ENCODE assay signal across 8 cellular contexts in the genomic region with DNA sequence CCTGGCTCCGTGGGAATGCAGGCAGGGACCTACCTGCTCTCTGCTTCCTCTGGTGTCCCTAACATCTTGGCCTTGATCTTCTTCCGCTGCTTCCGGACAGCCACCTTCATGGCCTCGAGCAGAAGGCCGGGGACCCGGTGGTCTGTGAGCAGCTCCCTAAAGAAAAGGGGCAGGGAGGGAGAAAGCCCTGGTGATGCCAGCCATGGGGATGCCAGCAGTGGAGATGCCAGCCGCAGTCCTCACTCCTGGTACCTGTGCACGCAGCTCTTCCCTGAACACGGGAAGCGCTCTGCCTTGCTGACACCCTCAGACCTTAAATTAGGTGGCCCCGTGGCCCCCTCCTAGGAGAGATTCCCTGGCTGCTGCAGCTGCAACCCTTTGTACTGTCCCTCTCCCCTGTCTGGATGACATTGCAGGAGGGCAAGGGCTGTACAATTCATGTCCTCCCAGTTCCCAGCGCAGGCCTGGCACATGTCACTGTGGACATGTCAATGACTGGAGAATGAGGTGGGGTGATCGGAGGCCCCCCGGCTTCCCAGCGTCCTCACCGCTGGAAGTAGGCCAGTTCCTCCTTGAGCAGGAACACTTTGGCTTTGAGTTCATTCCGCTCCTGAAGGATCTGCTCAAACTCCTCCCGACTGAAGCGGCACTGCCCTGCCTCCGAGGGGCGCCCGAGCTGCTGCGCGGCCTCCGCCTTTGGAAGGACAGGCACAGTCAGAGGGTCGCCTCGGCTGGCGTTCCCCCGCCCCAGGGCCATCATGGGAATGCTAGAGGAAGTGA. TPM values are rescaled to one million over a fixed set of nuclear protein-coding genes. Genes with fewer than 3 reads are reported as not detected.
DNase-seq lines count a peak whose midpoint lies in the region; ATAC-seq and TF ChIP-seq lines count a peak whose summit lies in the region.

No MANE protein-coding gene starts in this region.

- peak; percentile 69 for DNase-seq in NCI-H82 (lab: John Stamatoyannopoulos, UW)
- DNase-seq in NCI-H82 treated with DMSO at 0.1 percent for 48 hours (lab: John Stamatoyannopoulos, UW; ENCODE audit: unreplicated experiment): no peak
- DNase-seq in Panc1 (ENCODE audit: low read depth, low spot score): no peak
- peak; percentile 29 for DNase-seq in epithelial cell of esophagus (ENCODE audit: low read depth)
- DNase-seq in natural killer cell treated with Interleukin-12 subunit alpha and Interleukin-12 subunit beta and Interleukin-15 and Interleukin-18, amount 100 ng/mL, for 72 hours (ENCODE audit: low spot score): no peak
- no peak for DNase-seq in DMS79 treated with DMSO at 0.1 percent for 48 hours (lab: John Stamatoyannopoulos, UW)
- DNase-seq in AG08395 (ENCODE audit: low spot score): no peak

- peaks cover 3% of the 10 kb centered on the region for H3K36me3 Mint-ChIP-seq in natural killer cell treated with Interleukin-12 subunit alpha and Interleukin-12 subunit beta and Interleukin-15 and Interleukin-18, amount 100 ng/mL, for 72 hours

- BruUV-seq in Panc1 (replicated peaks; lab: Mats Ljungman, UMichigan): no TSS peak

- no peaks in the 10 kb centered on the region for H3K36me3 ChIP-seq in Panc1 (ENCODE audit: control insufficient read depth, insufficient read depth, low read length)

- CTCF ChIA-PET in Panc1 (lab: Charles Lee): interaction anchor here (0.5 to 1.3 kb wide), 4 partner anchors 9 to 74 kb away, joined by 4 to 9 read pairs (median 6); no protein-coding TSS in a partner anchor

- H3K27ac ChIP-seq in Panc1 (ENCODE audit: low read length): peak overlapping the region; percentile 57

- intact Hi-C loops in Panc1 (cut with micrococcal nuclease; ENCODE audit: unreplicated experiment): no loop called here

- H3K27me3 Mint-ChIP-seq in natural killer cell treated with Interleukin-12 subunit alpha and Interleukin-12 subunit beta and Interleukin-15 and Interleukin-18, amount 100 ng/mL, for 72 hours: no peaks in the 10 kb centered on the region

- H3K9me3 ChIP-seq in Panc1 (ENCODE audit: control insufficient read depth, insufficient read depth, low read depth, low read length): no peaks in the 10 kb centered on the region

- ATAC-seq in Panc1 (no peak), GM21423 (IDR thresholded peaks at IDR 0.05; ENCODE audit: unreplicated experiment) (no peak)
- ATAC-seq in natural killer cell treated with Interleukin-12 subunit alpha and Interleukin-12 subunit beta and Interleukin-15 and Interleukin-18, amount 100 ng/mL, for 72 hours: no peak

- no peaks in the 10 kb centered on the region for H3K27me3 ChIP-seq in Panc1 (ENCODE audit: control insufficient read depth, insufficient read depth, low read length)

- in situ Hi-C loops in Panc1 (cut with HindIII; ENCODE audit: low pct_unique_long_range_greater_than_20kb, low sequenced_read_pairs): no loop called here

- H3K4me3 Mint-ChIP-seq in natural killer cell treated with Interleukin-12 subunit alpha and Interleukin-12 subunit beta and Interleukin-15 and Interleukin-18, amount 100 ng/mL, for 72 hours: peak overlapping the region; percentile 54

- POLR2A ChIA-PET in Panc1 (lab: Charles Lee): interaction anchor here (0.5 kb wide), 1 partner anchor 71 kb away, joined by 3 read pairs; no protein-coding TSS in a partner anchor

- H3K4me1 ChIP-seq in Panc1 (ENCODE audit: control insufficient read depth, insufficient read depth, low read length): peaks cover 28% of the 10 kb centered on the region

- no peak for TF ChIP-seq CTCF in Panc1 (IDR thresholded peaks at IDR 0.05)
- peak; percentile 13 for TF ChIP-seq CTCF in epithelial cell of esophagus (IDR thresholded peaks at IDR 0.05; ENCODE audit: insufficient read depth, low read depth, low read length, missing control alignments)

- no peaks in the 10 kb centered on the region for H3K9me3 Mint-ChIP-seq in natural killer cell treated with Interleukin-12 subunit alpha and Interleukin-12 subunit beta and Interleukin-15 and Interleukin-18, amount 100 ng/mL, for 72 hours

- H3K4me3 ChIP-seq in Panc1 (ENCODE audit: low read depth in 2 of 2, low read length in 2 of 2) (peak overlapping the region; percentile 37 to 53), epithelial cell of esophagus (ENCODE audit: low read length) (peak overlapping the region; percentile 40)

- no peak overlapping the region for H3K27ac Mint-ChIP-seq in natural killer cell treated with Interleukin-12 subunit alpha and Interleukin-12 subunit beta and Interleukin-15 and Interleukin-18, amount 100 ng/mL, for 72 hours

- peaks cover 8 to 25% of the 10 kb centered on the region in 2 donors for H3K4me1 Mint-ChIP-seq in natural killer cell treated with Interleukin-12 subunit alpha and Interleukin-12 subunit beta and Interleukin-15 and Interleukin-18, amount 100 ng/mL, for 72 hours (ENCODE audit: low read depth in 2 of 2)

RNA-seq across cellular contexts. Expression of a gene that starts 1.7 kb away (rescaled TPM):
- total RNA-seq in Panc1 (2021; ENCODE audit: unreplicated experiment): 20.8 TPM
- polyA plus RNA-seq in Panc1 (2012; ENCODE audit: insufficient read length): 25.5 TPM
- total RNA-seq in natural killer cell treated with Interleukin-12 subunit alpha and Interleukin-12 subunit beta and Interleukin-15 and Interleukin-18, amount 100 ng/mL, for 72 hours: 1 to 10 TPM; 1.2 to 3.1 TPM

RNA-seq across cellular contexts. Expression of a gene that starts 2.5 kb away (rescaled TPM):
- 6.6 TPM for total RNA-seq in Panc1 (2021; ENCODE audit: unreplicated experiment)
- polyA plus RNA-seq in Panc1 (2012; ENCODE audit: insufficient read length): 6.0 TPM
- total RNA-seq in natural killer cell treated with Interleukin-12 subunit alpha and Interleukin-12 subunit beta and Interleukin-15 and Interleukin-18, amount 100 ng/mL, for 72 hours: 1 to 10 TPM; 3.6 to 4.1 TPM

RNA-seq across cellular contexts. Expression of a gene that starts 19.4 kb away (rescaled TPM):
- total RNA-seq in Panc1 (2021; ENCODE audit: unreplicated experiment): 23.3 TPM
- 28.9 TPM for polyA plus RNA-seq in Panc1 (2012; ENCODE audit: insufficient read length)
- total RNA-seq in natural killer cell treated with Interleukin-12 subunit alpha and Interleukin-12 subunit beta and Interleukin-15 and Interleukin-18, amount 100 ng/mL, for 72 hours: 1 to 10 TPM; 4.9 to 5.0 TPM

RNA-seq across cellular contexts. Expression of a gene that starts 36.7 kb away (rescaled TPM):
- 296 TPM for total RNA-seq in Panc1 (2021; ENCODE audit: unreplicated experiment)
- 473 TPM for polyA plus RNA-seq in Panc1 (2012; ENCODE audit: insufficient read length)
- total RNA-seq in natural killer cell treated with Interleukin-12 subunit alpha and Interleukin-12 subunit beta and Interleukin-15 and Interleukin-18, amount 100 ng/mL, for 72 hours: 100 to 1,000 TPM; 348 to 422 TPM

Comparison
In these comparisons a context has a peak if more than half of its experiments do, and no peak if none do; other contexts are left out.
1. DNase-seq: peak in NCI-H82 (single experiment) and epithelial cell of esophagus (single experiment); none in NCI-H82 treated with DMSO at 0.1 percent for 48 hours (single experiment), Panc1 (single experiment), natural killer cell treated with Interleukin-12 subunit alpha and Interleukin-12 subunit beta and Interleukin-15 and Interleukin-18, amount 100 ng/mL, for 72 hours (single experiment), DMS79 treated with DMSO at 0.1 percent for 48 hours (single experiment) and AG08395 (single experiment).